32 cellular contexts compared by ENCODE assay signal in genomic region chr12:109203480-109203879, GRCh38.
"Had no signal": no experiment of that assay in that cellular context is flagged by ENCODE, and none has a peak within 500 bp of the region (broad histone marks: within the 10 kb centered on the region; RNA-seq: fewer than 3 reads in every experiment).

No MANE protein-coding gene starts in this region.

- ATAC-seq: naive thymus-derived CD4-positive, alpha-beta T cell; pancreas had no signal

- H3K4me3 ChIP-seq: adrenal gland, cardiac muscle cell, coronary artery, dorsolateral prefrontal cortex, pancreas, prostate gland, smooth muscle cell, tibial nerve had no signal

- H3K27ac ChIP-seq: cardiac muscle cell, coronary artery, dorsolateral prefrontal cortex, pancreas, prostate gland, VCaP had no signal

- H3K9me3 ChIP-seq: adrenal gland, pancreas, prostate gland, tibial nerve had no signal

- H3K4me2 ChIP-seq: smooth muscle cell had no signal

- H3K4me1 Mint-ChIP-seq: activated CD4-positive, alpha-beta T cell treated with anti-CD3 and anti-CD28 coated beads, Interleukin-2, amount 10 ng/mL, durations not matched to agents 24 days and 14 days; activated naive CD8-positive, alpha-beta T cell treated with anti-CD3 and anti-CD28 coated beads for 36 hours; brain; naive thymus-derived CD4-positive, alpha-beta T cell had no signal

- H3K27me3 ChIP-seq: adrenal gland, cardiac muscle cell, dorsolateral prefrontal cortex, pancreas, tibial nerve had no signal

- FAIRE-seq: frontal cortex, pancreas, TTC549 had no signal

- H3K27ac Mint-ChIP-seq: activated CD4-positive, alpha-beta memory T cell treated with anti-CD3 and anti-CD28 coated beads for 36 hours; activated CD4-positive, alpha-beta T cell treated with anti-CD3 and anti-CD28 coated beads, Interleukin-2, amount 10 ng/mL, durations not matched to agents 24 days and 14 days; activated naive CD4-positive, alpha-beta T cell treated with anti-CD3 and anti-CD28 coated beads for 36 hours; activated naive CD8-positive, alpha-beta T cell treated with anti-CD3 and anti-CD28 coated beads for 36 hours; activated T-helper 1 cell treated with anti-CD3 and anti-CD28 coated beads, Interleukin-12 subunit alpha, Interleukin-12 subunit beta, Interleukin-2, Interleukin-4 antibody, amounts not matched to agents 30 ng/mL and 10 ng/mL and 1 ng/mL, durations not matched to agents 14 hours and 24 hours and 36 hours; brain; naive thymus-derived CD4-positive, alpha-beta T cell; T-helper 1 cell treated with Interleukin-12 subunit alpha and Interleukin-12 subunit beta and Interleukin-4 antibody, amounts not matched to agents 30 μg/mL and 1 μg/mL, for 36 hours had no signal

- H3K4me3 Mint-ChIP-seq: activated CD4-positive, alpha-beta memory T cell treated with anti-CD3 and anti-CD28 coated beads for 36 hours; activated CD4-positive, alpha-beta T cell treated with anti-CD3 and anti-CD28 coated beads, Interleukin-2, amount 10 ng/mL, durations not matched to agents 24 days and 14 days; activated naive CD4-positive, alpha-beta T cell treated with anti-CD3 and anti-CD28 coated beads for 36 hours; activated naive CD8-positive, alpha-beta T cell treated with anti-CD3 and anti-CD28 coated beads for 36 hours; activated T-helper 1 cell treated with anti-CD3 and anti-CD28 coated beads, Interleukin-12 subunit alpha, Interleukin-12 subunit beta, Interleukin-2, Interleukin-4 antibody, amounts not matched to agents 30 ng/mL and 10 ng/mL and 1 ng/mL, durations not matched to agents 14 hours and 24 hours and 36 hours; brain; naive thymus-derived CD4-positive, alpha-beta T cell; T-helper 1 cell treated with Interleukin-12 subunit alpha and Interleukin-12 subunit beta and Interleukin-4 antibody, amounts not matched to agents 30 μg/mL and 1 μg/mL, for 36 hours had no signal

- H3K9me3 Mint-ChIP-seq: activated CD4-positive, alpha-beta memory T cell treated with anti-CD3 and anti-CD28 coated beads for 36 hours; activated CD4-positive, alpha-beta T cell treated with anti-CD3 and anti-CD28 coated beads, Interleukin-2, amount 10 ng/mL, durations not matched to agents 24 days and 14 days; activated naive CD4-positive, alpha-beta T cell treated with anti-CD3 and anti-CD28 coated beads for 36 hours; activated naive CD8-positive, alpha-beta T cell treated with anti-CD3 and anti-CD28 coated beads for 36 hours; activated T-helper 1 cell treated with anti-CD3 and anti-CD28 coated beads, Interleukin-12 subunit alpha, Interleukin-12 subunit beta, Interleukin-2, Interleukin-4 antibody, amounts not matched to agents 30 ng/mL and 10 ng/mL and 1 ng/mL, durations not matched to agents 14 hours and 24 hours and 36 hours; brain; naive thymus-derived CD4-positive, alpha-beta T cell; T-helper 1 cell treated with Interleukin-12 subunit alpha and Interleukin-12 subunit beta and Interleukin-4 antibody, amounts not matched to agents 30 μg/mL and 1 μg/mL, for 36 hours had no signal

- H3K27me3 Mint-ChIP-seq: activated CD4-positive, alpha-beta memory T cell treated with anti-CD3 and anti-CD28 coated beads for 36 hours; activated CD4-positive, alpha-beta T cell treated with anti-CD3 and anti-CD28 coated beads, Interleukin-2, amount 10 ng/mL, durations not matched to agents 24 days and 14 days; activated naive CD8-positive, alpha-beta T cell treated with anti-CD3 and anti-CD28 coated beads for 36 hours; brain; naive thymus-derived CD4-positive, alpha-beta T cell had no signal

- DNase-seq: activated CD4-positive, alpha-beta memory T cell treated with anti-CD3 and anti-CD28 coated beads for 36 hours; activated CD4-positive, alpha-beta T cell treated with anti-CD3 and anti-CD28 coated beads, Interleukin-2, amount 10 ng/mL, durations not matched to agents 24 days and 14 days; activated CD4-positive, CD25-positive, alpha-beta regulatory T cell treated with anti-CD3 and anti-CD28 coated beads, Interleukin-2, amount 50 U/mL, for 72 hours; activated CD8-positive, alpha-beta memory T cell treated with anti-CD3 and anti-CD28 coated beads, Interleukin-2, amount 50 U/mL, for 4 hours; activated effector memory CD4-positive, alpha-beta T cell treated with anti-CD3 and anti-CD28 coated beads, Interleukin-2, amount 50 U/mL, for 16 hours; activated naive CD4-positive, alpha-beta T cell treated with anti-CD3 and anti-CD28 coated beads for 36 hours; activated naive CD8-positive, alpha-beta T cell treated with anti-CD3 and anti-CD28 coated beads for 36 hours; activated T-cell treated with anti-CD3 and anti-CD28 coated beads, Interleukin-2, amount 50 U/mL, for 1 hour; adrenal gland; dorsolateral prefrontal cortex; effector memory CD4-positive, alpha-beta T cell; glutamatergic neuron; hippocampal formation; midbrain; naive thymus-derived CD4-positive, alpha-beta T cell; nucleus accumbens; pancreas; retina; stimulated activated CD4-positive, alpha-beta T cell treated with anti-CD3 and anti-CD28 coated beads, Interleukin-15, amount 100 ng/mL, for 24 hours; stimulated activated naive CD4-positive, alpha-beta T cell treated with Interleukin-2 at 50 U/mL for 16 hours; T-helper 9 cell had no signal

- H3K36me3 Mint-ChIP-seq: activated naive CD8-positive, alpha-beta T cell treated with anti-CD3 and anti-CD28 coated beads for 36 hours had no signal

- H3K4me1 ChIP-seq: adrenal gland, pancreas, prostate gland, tibial nerve had no signal
